In the genomic region with DNA sequence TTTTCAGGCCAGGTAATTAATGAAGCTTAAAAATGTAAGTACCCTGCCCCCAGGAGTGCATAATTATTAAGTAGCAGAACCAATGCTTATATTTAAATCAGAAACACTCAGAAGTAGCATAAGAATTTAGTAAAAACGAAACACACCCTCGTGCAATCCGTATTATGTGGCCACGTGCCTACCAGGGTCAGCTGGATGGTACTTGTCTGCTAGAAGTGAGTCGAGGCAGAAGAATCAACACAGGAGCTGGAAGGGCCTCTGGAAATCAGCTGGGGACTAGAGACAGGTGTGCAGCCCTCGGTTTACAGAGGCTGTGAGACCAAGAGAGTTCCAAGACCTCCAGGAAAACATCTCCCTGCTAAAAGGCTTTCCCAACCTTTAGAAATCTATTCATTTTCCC, we compare ENCODE assay signal across 8 cellular contexts. TPM values are rescaled to one million over a fixed set of nuclear protein-coding genes. Genes with fewer than 3 reads are reported as not detected.
A peak's percentile ranks its signal among the peaks of the same experiment; 100 is the strongest.
DNase-seq lines count a peak whose midpoint lies in the region; ATAC-seq and TF ChIP-seq lines count a peak whose summit lies in the region.

No MANE protein-coding gene starts in this region.

- H3K4me1 ChIP-seq in Peyer's patch = peaks cover 0 to 4% (median 0%) of the 10 kb centered on the region in 4 donors
- peaks cover 19 to 21% of the 10 kb centered on the region in 2 experiments for H3K4me1 ChIP-seq in neutrophil (ENCODE audit: control insufficient read depth in 1 of 2, insufficient read depth in 1 of 2, low read depth in 1 of 2, low read length in 1 of 2)

- no peak for TF ChIP-seq CTCF in Peyer's patch (IDR thresholded peaks at IDR 0.05)
- no peak for TF ChIP-seq CTCF in fibroblast of pulmonary artery (IDR thresholded peaks at IDR 0.05; ENCODE audit: low read length, missing control alignments)
- TF ChIP-seq CTCF in neutrophil (IDR thresholded peaks at IDR 0.05) = no peak

- DNase-seq in DMS53 (lab: John Stamatoyannopoulos, UW) = peak; percentile 76
- DNase-seq in Peyer's patch = no peak
- DNase-seq in fibroblast of pulmonary artery (ENCODE audit: low read depth) = no peak
- no peak for DNase-seq in NCI-H1048 (lab: John Stamatoyannopoulos, UW)
- no peak for DNase-seq in Kasumi-1 (lab: John Stamatoyannopoulos, UW)

- no peak overlapping the region for H3K27ac ChIP-seq in Peyer's patch
- H3K27ac ChIP-seq in neutrophil = no peak overlapping the region

- H3K4me3 ChIP-seq in Peyer's patch (peak overlapping the region in 3 of 4 donors; percentile 23 to 59 (median 57)), fibroblast of pulmonary artery (replicated peaks; ENCODE audit: low read depth, low read length) (peak overlapping the region; percentile 51), neutrophil (ENCODE audit: low read depth in 1 of 2, low read length in 1 of 2) (peak overlapping the region; percentile 62 to 68)

- H3K9me3 ChIP-seq in Peyer's patch (no peaks in the 10 kb centered on the region), neutrophil (no peaks in the 10 kb centered on the region)

- ATAC-seq in HG02588 (IDR thresholded peaks at IDR 0.05; ENCODE audit: unreplicated experiment) (no peak), GM18517 (IDR thresholded peaks at IDR 0.05; ENCODE audit: unreplicated experiment) (no peak)

- no peaks in the 10 kb centered on the region for H3K36me3 ChIP-seq in Peyer's patch
- H3K36me3 ChIP-seq in neutrophil = no peaks in the 10 kb centered on the region

- H3K27me3 ChIP-seq in Peyer's patch = no peaks in the 10 kb centered on the region
- H3K27me3 ChIP-seq in neutrophil = peaks cover 39% of the 10 kb centered on the region

- TF ChIP-seq POLR2A in Peyer's patch (IDR thresholded peaks at IDR 0.05) = no peak

RNA-seq across cellular contexts. Expression of a gene that starts 0.6 kb away (rescaled TPM):
- 10 to 100 TPM in 1 of 4 donors, 1 to 10 TPM in 2, under 1 TPM in 1; 0.83 to 13.9 (median 7.6) TPM for total RNA-seq in Peyer's patch

RNA-seq across cellular contexts. Expression of a gene that starts 37.3 kb away (rescaled TPM):
- 100 to 1,000 TPM in 3 of 4 donors, 10 to 100 TPM in 1; 40.4 to 225 (median 170) TPM for total RNA-seq in Peyer's patch

RNA-seq across cellular contexts. Expression of a gene that starts 55.6 kb away (rescaled TPM):
- total RNA-seq in Peyer's patch = 10 to 100 TPM in 3 of 4 donors, not detected in 1; 32.0 to 72.9 (median 50.4) TPM
